In the genomic region with DNA sequence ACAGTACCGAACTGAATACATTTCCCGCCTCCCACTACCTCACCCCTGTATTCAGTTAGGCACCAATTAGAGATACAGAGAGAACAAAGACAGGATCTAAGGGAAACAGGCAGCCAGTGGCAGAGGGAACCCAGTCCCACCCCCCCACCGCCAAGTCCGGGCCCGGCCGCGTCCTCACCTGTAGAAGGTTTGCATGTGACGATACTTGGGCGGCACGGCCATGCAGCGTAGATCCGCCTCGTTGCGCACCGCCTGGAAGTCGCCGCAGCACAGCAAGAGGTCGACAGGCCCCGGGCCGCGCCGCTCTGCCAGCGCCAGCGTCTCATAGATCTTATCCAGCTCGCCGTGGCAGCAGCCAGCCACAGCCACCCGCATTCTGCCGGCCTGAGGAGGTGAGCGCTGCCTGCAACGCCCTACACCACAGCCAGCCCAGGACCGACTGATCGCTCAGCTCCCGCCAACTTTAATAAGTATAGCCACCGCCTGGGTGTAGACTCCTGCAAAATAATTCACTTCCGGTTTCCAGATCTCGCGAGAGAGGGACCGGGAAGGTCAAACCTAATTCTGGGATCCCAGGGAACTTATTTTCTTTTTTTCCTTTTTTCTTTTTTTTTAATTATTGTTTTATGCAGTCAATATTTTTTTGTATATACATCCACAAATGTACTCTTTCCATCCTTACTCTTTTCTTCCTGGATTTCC, we compare ENCODE assay signal across 1 cellular context.
A peak's percentile ranks its signal among the peaks of the same experiment; 100 is the strongest.
TF ChIP-seq lines count a peak whose summit lies in the region.

Gene DBR1 (minus strand): TSS at position 501 of the 702 bp plus-strand sequence. CDS start 126 bp downstream, at position 375.

TF ChIP-seq in K562, 482 proteins besides CTCF, POLR2A, EP300 and RAD21 (continued from another document and continues in another):
- TF ChIP-seq, protein P1, sequence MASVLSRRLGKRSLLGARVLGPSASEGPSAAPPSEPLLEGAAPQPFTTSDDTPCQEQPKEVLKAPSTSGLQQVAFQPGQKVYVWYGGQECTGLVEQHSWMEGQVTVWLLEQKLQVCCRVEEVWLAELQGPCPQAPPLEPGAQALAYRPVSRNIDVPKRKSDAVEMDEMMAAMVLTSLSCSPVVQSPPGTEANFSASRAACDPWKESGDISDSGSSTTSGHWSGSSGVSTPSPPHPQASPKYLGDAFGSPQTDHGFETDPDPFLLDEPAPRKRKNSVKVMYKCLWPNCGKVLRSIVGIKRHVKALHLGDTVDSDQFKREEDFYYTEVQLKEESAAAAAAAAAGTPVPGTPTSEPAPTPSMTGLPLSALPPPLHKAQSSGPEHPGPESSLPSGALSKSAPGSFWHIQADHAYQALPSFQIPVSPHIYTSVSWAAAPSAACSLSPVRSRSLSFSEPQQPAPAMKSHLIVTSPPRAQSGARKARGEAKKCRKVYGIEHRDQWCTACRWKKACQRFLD (CRISPR knock-in tag; IDR thresholded peaks at IDR 0.05) = 0 out of 2 replicates have a peak, but pooled peaks have one; percentile 23
- no peak for TF ChIP-seq NCOA1 (IDR thresholded peaks at IDR 0.05; ENCODE audit: low read depth)
- no peak for TF ChIP-seq MAFK (IDR thresholded peaks at IDR 0.05; ENCODE audit: low read length)
- TF ChIP-seq FIP1L1 (IDR thresholded peaks at IDR 0.05; ENCODE audit: low read depth, low read length, poor library complexity, severe bottlenecking) = peak; percentile 42
- no peak for TF ChIP-seq TSHZ1 (CRISPR knock-in tag; IDR thresholded peaks at IDR 0.05)
- TF ChIP-seq ZNF507 (tag; conservative IDR thresholded peaks at IDR 0.05) = no peak
- TF ChIP-seq RBM25 (IDR thresholded peaks at IDR 0.05; ENCODE audit: low read depth, low read length, severe bottlenecking) = peak; percentile 83
- peak; percentile 64 for TF ChIP-seq ARID4B (CRISPR knock-in tag; IDR thresholded peaks at IDR 0.05)
- TF ChIP-seq POLR2AphosphoS5 (IDR thresholded peaks at IDR 0.05; ENCODE audit: control insufficient read depth, insufficient read depth, low read depth, low read length) = peak; percentile 80
- TF ChIP-seq, protein P2, sequence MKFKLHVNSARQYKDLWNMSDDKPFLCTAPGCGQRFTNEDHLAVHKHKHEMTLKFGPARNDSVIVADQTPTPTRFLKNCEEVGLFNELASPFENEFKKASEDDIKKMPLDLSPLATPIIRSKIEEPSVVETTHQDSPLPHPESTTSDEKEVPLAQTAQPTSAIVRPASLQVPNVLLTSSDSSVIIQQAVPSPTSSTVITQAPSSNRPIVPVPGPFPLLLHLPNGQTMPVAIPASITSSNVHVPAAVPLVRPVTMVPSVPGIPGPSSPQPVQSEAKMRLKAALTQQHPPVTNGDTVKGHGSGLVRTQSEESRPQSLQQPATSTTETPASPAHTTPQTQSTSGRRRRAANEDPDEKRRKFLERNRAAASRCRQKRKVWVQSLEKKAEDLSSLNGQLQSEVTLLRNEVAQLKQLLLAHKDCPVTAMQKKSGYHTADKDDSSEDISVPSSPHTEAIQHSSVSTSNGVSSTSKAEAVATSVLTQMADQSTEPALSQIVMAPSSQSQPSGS (CRISPR knock-in tag; IDR thresholded peaks at IDR 0.05) = no peak
- no peak for TF ChIP-seq ZNF347 (CRISPR knock-in tag; IDR thresholded peaks at IDR 0.05; ENCODE audit: low read depth)
- 0 out of 2 replicates have a peak, but pooled peaks have one; percentile 33 for TF ChIP-seq LCOR (CRISPR knock-in tag; IDR thresholded peaks at IDR 0.05)
- TF ChIP-seq ZNF717 (CRISPR knock-in tag; IDR thresholded peaks at IDR 0.05) = no peak
- TF ChIP-seq, protein P3, sequence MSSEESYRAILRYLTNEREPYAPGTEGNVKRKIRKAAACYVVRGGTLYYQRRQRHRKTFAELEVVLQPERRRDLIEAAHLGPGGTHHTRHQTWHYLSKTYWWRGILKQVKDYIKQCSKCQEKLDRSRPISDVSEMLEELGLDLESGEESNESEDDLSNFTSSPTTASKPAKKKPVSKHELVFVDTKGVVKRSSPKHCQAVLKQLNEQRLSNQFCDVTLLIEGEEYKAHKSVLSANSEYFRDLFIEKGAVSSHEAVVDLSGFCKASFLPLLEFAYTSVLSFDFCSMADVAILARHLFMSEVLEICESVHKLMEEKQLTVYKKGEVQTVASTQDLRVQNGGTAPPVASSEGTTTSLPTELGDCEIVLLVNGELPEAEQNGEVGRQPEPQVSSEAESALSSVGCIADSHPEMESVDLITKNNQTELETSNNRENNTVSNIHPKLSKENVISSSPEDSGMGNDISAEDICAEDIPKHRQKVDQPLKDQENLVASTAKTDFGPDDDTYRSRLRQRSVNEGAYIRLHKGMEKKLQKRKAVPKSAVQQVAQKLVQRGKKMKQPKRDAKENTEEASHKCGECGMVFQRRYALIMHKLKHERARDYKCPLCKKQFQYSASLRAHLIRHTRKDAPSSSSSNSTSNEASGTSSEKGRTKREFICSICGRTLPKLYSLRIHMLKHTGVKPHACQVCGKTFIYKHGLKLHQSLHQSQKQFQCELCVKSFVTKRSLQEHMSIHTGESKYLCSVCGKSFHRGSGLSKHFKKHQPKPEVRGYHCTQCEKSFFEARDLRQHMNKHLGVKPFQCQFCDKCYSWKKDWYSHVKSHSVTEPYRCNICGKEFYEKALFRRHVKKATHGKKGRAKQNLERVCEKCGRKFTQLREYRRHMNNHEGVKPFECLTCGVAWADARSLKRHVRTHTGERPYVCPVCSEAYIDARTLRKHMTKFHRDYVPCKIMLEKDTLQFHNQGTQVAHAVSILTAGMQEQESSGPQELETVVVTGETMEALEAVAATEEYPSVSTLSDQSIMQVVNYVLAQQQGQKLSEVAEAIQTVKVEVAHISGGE (CRISPR knock-in tag; IDR thresholded peaks at IDR 0.05) = 0 out of 6 replicates have a peak, but pooled peaks of 1 of the 3 experiments have one; percentile 30
- TF ChIP-seq TAF9B (IDR thresholded peaks at IDR 0.05; ENCODE audit: partially characterized antibody) = peak; percentile 73
- TF ChIP-seq EZH2 (IDR thresholded peaks at IDR 0.05; ENCODE audit: borderline replicate concordance, low read depth, low read length) = no peak
- no peak for TF ChIP-seq GTF2E2 (tag; IDR thresholded peaks at IDR 0.05)
- no peak for TF ChIP-seq ZNF408 (CRISPR knock-in tag; IDR thresholded peaks at IDR 0.05; ENCODE audit: low read depth)
- TF ChIP-seq KAT8 (IDR thresholded peaks at IDR 0.05; ENCODE audit: low read depth) = no peak
- TF ChIP-seq POLR2G (IDR thresholded peaks at IDR 0.05; ENCODE audit: low read depth, low read length) = peak; percentile 99
- TF ChIP-seq ZNF830 (CRISPR knock-in tag; IDR thresholded peaks at IDR 0.05) = no peak
- TF ChIP-seq MTA3 (IDR thresholded peaks at IDR 0.05; ENCODE audit: borderline replicate concordance) = 0 out of 2 replicates have a peak, but pooled peaks have one; percentile 40
- TF ChIP-seq RB1 (IDR thresholded peaks at IDR 0.05; ENCODE audit: low read depth) = peak; percentile 73
- peak in 1 of 2 experiments; percentile 64; a peak in 2 of 4 replicates for TF ChIP-seq HDAC1 (IDR thresholded peaks at IDR 0.05)
- TF ChIP-seq TSC22D4 (tag; IDR thresholded peaks at IDR 0.05) = no peak
- TF ChIP-seq, protein P4, sequence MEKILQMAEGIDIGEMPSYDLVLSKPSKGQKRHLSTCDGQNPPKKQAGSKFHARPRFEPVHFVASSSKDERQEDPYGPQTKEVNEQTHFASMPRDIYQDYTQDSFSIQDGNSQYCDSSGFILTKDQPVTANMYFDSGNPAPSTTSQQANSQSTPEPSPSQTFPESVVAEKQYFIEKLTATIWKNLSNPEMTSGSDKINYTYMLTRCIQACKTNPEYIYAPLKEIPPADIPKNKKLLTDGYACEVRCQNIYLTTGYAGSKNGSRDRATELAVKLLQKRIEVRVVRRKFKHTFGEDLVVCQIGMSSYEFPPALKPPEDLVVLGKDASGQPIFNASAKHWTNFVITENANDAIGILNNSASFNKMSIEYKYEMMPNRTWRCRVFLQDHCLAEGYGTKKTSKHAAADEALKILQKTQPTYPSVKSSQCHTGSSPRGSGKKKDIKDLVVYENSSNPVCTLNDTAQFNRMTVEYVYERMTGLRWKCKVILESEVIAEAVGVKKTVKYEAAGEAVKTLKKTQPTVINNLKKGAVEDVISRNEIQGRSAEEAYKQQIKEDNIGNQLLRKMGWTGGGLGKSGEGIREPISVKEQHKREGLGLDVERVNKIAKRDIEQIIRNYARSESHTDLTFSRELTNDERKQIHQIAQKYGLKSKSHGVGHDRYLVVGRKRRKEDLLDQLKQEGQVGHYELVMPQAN (IDR thresholded peaks at IDR 0.05; ENCODE audit: borderline replicate concordance) = 0 out of 2 replicates have a peak, but pooled peaks have one; percentile 40
- TF ChIP-seq, protein P5, sequence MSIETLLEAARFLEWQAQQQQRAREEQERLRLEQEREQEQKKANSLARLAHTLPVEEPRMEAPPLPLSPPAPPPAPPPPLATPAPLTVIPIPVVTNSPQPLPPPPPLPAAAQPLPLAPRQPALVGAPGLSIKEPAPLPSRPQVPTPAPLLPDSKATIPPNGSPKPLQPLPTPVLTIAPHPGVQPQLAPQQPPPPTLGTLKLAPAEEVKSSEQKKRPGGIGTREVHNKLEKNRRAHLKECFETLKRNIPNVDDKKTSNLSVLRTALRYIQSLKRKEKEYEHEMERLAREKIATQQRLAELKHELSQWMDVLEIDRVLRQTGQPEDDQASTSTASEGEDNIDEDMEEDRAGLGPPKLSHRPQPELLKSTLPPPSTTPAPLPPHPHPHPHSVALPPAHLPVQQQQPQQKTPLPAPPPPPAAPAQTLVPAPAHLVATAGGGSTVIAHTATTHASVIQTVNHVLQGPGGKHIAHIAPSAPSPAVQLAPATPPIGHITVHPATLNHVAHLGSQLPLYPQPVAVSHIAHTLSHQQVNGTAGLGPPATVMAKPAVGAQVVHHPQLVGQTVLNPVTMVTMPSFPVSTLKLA (conservative IDR thresholded peaks at IDR 0.05) = peak; percentile 30 to 69; a peak in 2 of 4 replicates
- TF ChIP-seq ARID1B (IDR thresholded peaks at IDR 0.05) = no peak; the same call in 1 of the 2 replicates
- 0 out of 2 replicates have a peak, but pooled peaks have one; percentile 21 for TF ChIP-seq ATF7 (IDR thresholded peaks at IDR 0.05)
- TF ChIP-seq NFXL1 (CRISPR knock-in tag; IDR thresholded peaks at IDR 0.05) = no peak
- TF ChIP-seq, protein P6, sequence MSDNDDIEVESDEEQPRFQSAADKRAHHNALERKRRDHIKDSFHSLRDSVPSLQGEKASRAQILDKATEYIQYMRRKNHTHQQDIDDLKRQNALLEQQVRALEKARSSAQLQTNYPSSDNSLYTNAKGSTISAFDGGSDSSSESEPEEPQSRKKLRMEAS (CRISPR knock-in tag; IDR thresholded peaks at IDR 0.05) = peak; percentile 41; the same call in 1 of the 2 replicates
- TF ChIP-seq ZNF655 (CRISPR knock-in tag; IDR thresholded peaks at IDR 0.05) = no peak
